In the genomic region with DNA sequence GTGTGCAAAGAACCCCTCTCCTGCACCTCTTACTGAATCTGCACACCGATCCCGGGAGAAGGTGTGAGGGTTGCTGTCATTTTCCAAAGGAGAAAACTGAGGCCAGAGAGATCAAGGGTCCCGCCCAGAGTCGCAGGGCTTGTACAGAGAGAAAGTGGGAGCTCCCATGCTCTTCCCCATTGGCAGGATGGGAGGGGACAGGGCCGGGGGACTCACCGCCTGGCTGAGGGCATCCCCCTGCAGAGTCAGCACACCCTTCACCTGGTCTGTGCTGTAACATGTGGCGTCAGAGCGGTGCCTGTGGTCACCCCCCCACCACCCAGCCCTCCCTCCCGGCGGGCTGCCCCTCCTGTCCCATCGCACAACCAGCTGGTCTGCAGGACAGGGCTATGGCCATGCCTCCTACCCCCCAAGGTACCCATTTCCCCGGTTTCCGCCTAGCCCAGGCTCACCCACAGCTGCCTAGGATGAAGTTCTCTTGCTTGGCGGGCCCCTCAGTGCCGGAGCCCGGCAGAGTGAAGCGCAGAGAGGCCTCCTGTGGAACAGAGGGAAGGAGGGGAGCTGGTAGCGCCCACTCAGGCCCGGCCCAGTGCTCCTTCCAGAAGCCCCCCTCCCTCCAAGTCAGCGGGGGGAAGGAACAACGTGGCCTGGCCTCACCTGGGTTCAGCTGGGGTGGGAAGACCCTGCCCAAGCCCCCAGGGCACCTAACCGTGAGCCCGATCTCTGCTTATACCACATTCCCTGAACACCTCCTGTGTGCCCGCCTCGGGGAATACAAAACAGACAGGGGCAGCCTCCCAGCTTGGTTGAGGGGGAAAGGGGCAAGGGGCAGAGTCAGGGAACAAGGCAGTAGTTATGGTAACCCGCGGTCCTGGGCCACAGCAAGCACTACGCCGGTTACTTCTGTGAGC, we compare ENCODE assay signal across 1 cellular context.
TF ChIP-seq lines count a peak whose summit lies in the region.

No MANE protein-coding gene starts in this region.

TF ChIP-seq in A549, 52 proteins besides CTCF, POLR2A, EP300 and RAD21 (continued from another document):
- TF ChIP-seq MYC (IDR thresholded peaks at IDR 0.05; ENCODE audit: borderline replicate concordance, low read length) (no peak), EHF (CRISPR knock-in tag; IDR thresholded peaks at IDR 0.05) (no peak), MAZ (IDR thresholded peaks at IDR 0.05; ENCODE audit: borderline replicate concordance, low read depth, low read length) (no peak), ZFP36 (IDR thresholded peaks at IDR 0.05; ENCODE audit: borderline replicate concordance, partially characterized antibody) (no peak), EHMT2 (IDR thresholded peaks at IDR 0.05; ENCODE audit: low read depth) (no peak), NFE2L2 (conservative IDR thresholded peaks at IDR 0.05; ENCODE audit: low read length) (no peak), HOXB5 (CRISPR knock-in tag; IDR thresholded peaks at IDR 0.05) (no peak), ESRRA (IDR thresholded peaks at IDR 0.05; ENCODE audit: borderline replicate concordance, low read length) (no peak), HEYL (CRISPR knock-in tag; IDR thresholded peaks at IDR 0.05) (no peak), SMC3 (IDR thresholded peaks at IDR 0.05) (no peak), JUN (IDR thresholded peaks at IDR 0.05) (no peak), FOSB (CRISPR knock-in tag; IDR thresholded peaks at IDR 0.05) (no peak)
- TF ChIP-seq, protein P1, sequence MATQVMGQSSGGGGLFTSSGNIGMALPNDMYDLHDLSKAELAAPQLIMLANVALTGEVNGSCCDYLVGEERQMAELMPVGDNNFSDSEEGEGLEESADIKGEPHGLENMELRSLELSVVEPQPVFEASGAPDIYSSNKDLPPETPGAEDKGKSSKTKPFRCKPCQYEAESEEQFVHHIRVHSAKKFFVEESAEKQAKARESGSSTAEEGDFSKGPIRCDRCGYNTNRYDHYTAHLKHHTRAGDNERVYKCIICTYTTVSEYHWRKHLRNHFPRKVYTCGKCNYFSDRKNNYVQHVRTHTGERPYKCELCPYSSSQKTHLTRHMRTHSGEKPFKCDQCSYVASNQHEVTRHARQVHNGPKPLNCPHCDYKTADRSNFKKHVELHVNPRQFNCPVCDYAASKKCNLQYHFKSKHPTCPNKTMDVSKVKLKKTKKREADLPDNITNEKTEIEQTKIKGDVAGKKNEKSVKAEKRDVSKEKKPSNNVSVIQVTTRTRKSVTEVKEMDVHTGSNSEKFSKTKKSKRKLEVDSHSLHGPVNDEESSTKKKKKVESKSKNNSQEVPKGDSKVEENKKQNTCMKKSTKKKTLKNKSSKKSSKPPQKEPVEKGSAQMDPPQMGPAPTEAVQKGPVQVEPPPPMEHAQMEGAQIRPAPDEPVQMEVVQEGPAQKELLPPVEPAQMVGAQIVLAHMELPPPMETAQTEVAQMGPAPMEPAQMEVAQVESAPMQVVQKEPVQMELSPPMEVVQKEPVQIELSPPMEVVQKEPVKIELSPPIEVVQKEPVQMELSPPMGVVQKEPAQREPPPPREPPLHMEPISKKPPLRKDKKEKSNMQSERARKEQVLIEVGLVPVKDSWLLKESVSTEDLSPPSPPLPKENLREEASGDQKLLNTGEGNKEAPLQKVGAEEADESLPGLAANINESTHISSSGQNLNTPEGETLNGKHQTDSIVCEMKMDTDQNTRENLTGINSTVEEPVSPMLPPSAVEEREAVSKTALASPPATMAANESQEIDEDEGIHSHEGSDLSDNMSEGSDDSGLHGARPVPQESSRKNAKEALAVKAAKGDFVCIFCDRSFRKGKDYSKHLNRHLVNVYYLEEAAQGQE (IDR thresholded peaks at IDR 0.05) = no peak
- TF ChIP-seq, protein P2, sequence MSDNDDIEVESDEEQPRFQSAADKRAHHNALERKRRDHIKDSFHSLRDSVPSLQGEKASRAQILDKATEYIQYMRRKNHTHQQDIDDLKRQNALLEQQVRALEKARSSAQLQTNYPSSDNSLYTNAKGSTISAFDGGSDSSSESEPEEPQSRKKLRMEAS (IDR thresholded peaks at IDR 0.05) = no peak
- TF ChIP-seq, protein P3, sequence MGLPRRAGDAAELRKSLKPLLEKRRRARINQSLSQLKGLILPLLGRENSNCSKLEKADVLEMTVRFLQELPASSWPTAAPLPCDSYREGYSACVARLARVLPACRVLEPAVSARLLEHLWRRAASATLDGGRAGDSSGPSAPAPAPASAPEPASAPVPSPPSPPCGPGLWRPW (IDR thresholded peaks at IDR 0.05) = no peak
